Comparison of ENCODE assay signal across 20 cellular contexts in the genomic region with DNA sequence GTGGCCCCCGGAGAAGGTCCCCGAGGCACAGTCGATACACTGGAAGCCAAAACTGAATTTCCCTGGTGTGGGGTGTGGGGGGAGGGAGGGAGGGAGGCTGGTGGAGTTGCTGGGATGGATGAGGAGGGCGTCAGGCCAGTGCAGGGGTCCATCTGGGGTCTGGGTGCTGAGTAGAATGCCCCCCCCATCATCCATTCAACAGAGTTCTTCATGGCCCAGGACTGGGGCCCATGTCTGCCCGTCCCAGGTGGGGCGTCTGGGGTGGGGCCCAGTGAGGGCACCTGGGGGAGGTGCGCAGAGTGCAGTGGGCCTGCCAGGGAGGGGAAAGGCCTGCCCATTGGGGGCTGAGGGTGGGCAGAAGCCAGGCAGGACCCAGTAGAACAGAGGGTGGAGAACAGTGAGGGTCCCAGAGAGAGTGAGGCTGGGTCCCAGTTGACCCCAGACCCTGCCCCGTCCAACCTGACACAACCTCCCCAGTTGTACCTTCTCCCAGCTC. TPM values are rescaled to one million over a fixed set of nuclear protein-coding genes. Genes with fewer than 3 reads are reported as not detected.
DNase-seq lines count a peak whose midpoint lies in the region; ATAC-seq lines count a peak whose summit lies in the region.
"Had no signal": no experiment of that assay in that cellular context is flagged by ENCODE, and none has a peak within 500 bp of the region (broad histone marks: within the 10 kb centered on the region; RNA-seq: fewer than 3 reads in every experiment).

No MANE protein-coding gene starts in this region.

- H3K4me1 Mint-ChIP-seq in activated T-helper 2 cell treated with anti-CD3 and anti-CD28 coated beads, Interferon-gamma antibody, Interleukin-2, Interleukin-4, amounts not matched to agents 10 μg/mL and 5 μg/mL and 100 μg/mL, durations not matched to agents 14 hours and 24 hours and 36 hours (ENCODE audit: low read depth): peaks cover 16% of the 10 kb centered on the region
- peaks cover 15 to 24% of the 10 kb centered on the region in 2 donors for H3K4me1 Mint-ChIP-seq in natural killer cell treated with Interleukin-12 subunit alpha and Interleukin-12 subunit beta and Interleukin-15 and Interleukin-18, amount 100 ng/mL, for 72 hours (ENCODE audit: low read depth in 2 of 2)

- peak overlapping the region; percentile 82 for H3K4me3 Mint-ChIP-seq in activated T-helper 2 cell treated with anti-CD3 and anti-CD28 coated beads, Interferon-gamma antibody, Interleukin-2, Interleukin-4, amounts not matched to agents 10 μg/mL and 5 μg/mL and 100 μg/mL, durations not matched to agents 14 hours and 24 hours and 36 hours (ENCODE audit: low read depth)
- peak overlapping the region; percentile 39 for H3K4me3 Mint-ChIP-seq in natural killer cell treated with Interleukin-12 subunit alpha and Interleukin-12 subunit beta and Interleukin-15 and Interleukin-18, amount 100 ng/mL, for 72 hours
- H3K4me3 Mint-ChIP-seq: nephron, T-cell had no signal

- H3K27ac Mint-ChIP-seq in activated T-helper 2 cell treated with anti-CD3 and anti-CD28 coated beads, Interferon-gamma antibody, Interleukin-2, Interleukin-4, amounts not matched to agents 10 μg/mL and 5 μg/mL and 100 μg/mL, durations not matched to agents 14 hours and 24 hours and 36 hours: peak overlapping the region; percentile 58
- peak overlapping the region; percentile 50 to 76 for H3K27ac Mint-ChIP-seq in natural killer cell treated with Interleukin-12 subunit alpha and Interleukin-12 subunit beta and Interleukin-15 and Interleukin-18, amount 100 ng/mL, for 72 hours
- H3K27ac Mint-ChIP-seq: nephron had no signal

- H3K36me3 Mint-ChIP-seq in activated T-helper 2 cell treated with anti-CD3 and anti-CD28 coated beads, Interferon-gamma antibody, Interleukin-2, Interleukin-4, amounts not matched to agents 10 μg/mL and 5 μg/mL and 100 μg/mL, durations not matched to agents 14 hours and 24 hours and 36 hours (ENCODE audit: low read depth): peaks cover 13% of the 10 kb centered on the region
- no peaks in the 10 kb centered on the region for H3K36me3 Mint-ChIP-seq in natural killer cell treated with Interleukin-12 subunit alpha and Interleukin-12 subunit beta and Interleukin-15 and Interleukin-18, amount 100 ng/mL, for 72 hours
- H3K36me3 Mint-ChIP-seq: CD8-positive, alpha-beta memory T cell; T-cell had no signal

- ATAC-seq in natural killer cell treated with Interleukin-12 subunit alpha and Interleukin-12 subunit beta and Interleukin-15 and Interleukin-18, amount 100 ng/mL, for 72 hours: no peak
- no peak for ATAC-seq in HG03108 (IDR thresholded peaks at IDR 0.05; ENCODE audit: unreplicated experiment)
- ATAC-seq in GM19035 (IDR thresholded peaks at IDR 0.05; ENCODE audit: unreplicated experiment): no peak
- ATAC-seq: gastrocnemius medialis, T-cell had no signal

- DNase-seq in activated effector memory CD4-positive, alpha-beta T cell treated with anti-CD3 and anti-CD28 coated beads, Interleukin-2, amount 50 U/mL, for 16 hours: peak; percentile 51
- DNase-seq in activated effector memory CD4-positive, alpha-beta T cell treated with Interleukin-2 at 50 U/mL for 16 hours: no peak
- DNase-seq in D341Med (ENCODE audit: low spot score) (peak; percentile 26), head of caudate nucleus (no peak)
- no peak for DNase-seq in activated T-helper 2 cell treated with anti-CD3 and anti-CD28 coated beads, Interferon-gamma antibody, Interleukin-2, Interleukin-4, amounts not matched to agents 10 μg/mL and 5 μg/mL and 100 μg/mL, durations not matched to agents 14 hours and 24 hours and 36 hours (ENCODE audit: low spot score)
- DNase-seq in natural killer cell treated with Interleukin-12 subunit alpha and Interleukin-12 subunit beta and Interleukin-15 and Interleukin-18, amount 100 ng/mL, for 72 hours (ENCODE audit: low spot score): no peak
- DNase-seq: activated naive CD4-positive, alpha-beta T cell; effector CD8-positive, alpha-beta T cell; gastrocnemius medialis; NCI-H1694; OCI-M1; SHP77 treated with DMSO at 0.1 percent for 48 hours; stimulated activated naive CD4-positive, alpha-beta T cell had no signal

- no peaks in the 10 kb centered on the region for H3K9me3 Mint-ChIP-seq in activated T-helper 2 cell treated with anti-CD3 and anti-CD28 coated beads, Interferon-gamma antibody, Interleukin-2, Interleukin-4, amounts not matched to agents 10 μg/mL and 5 μg/mL and 100 μg/mL, durations not matched to agents 14 hours and 24 hours and 36 hours
- H3K9me3 Mint-ChIP-seq in natural killer cell treated with Interleukin-12 subunit alpha and Interleukin-12 subunit beta and Interleukin-15 and Interleukin-18, amount 100 ng/mL, for 72 hours: no peaks in the 10 kb centered on the region
- H3K9me3 Mint-ChIP-seq: CD8-positive, alpha-beta memory T cell; nephron; T-cell had no signal

- H3K27me3 Mint-ChIP-seq in activated T-helper 2 cell treated with anti-CD3 and anti-CD28 coated beads, Interferon-gamma antibody, Interleukin-2, Interleukin-4, amounts not matched to agents 10 μg/mL and 5 μg/mL and 100 μg/mL, durations not matched to agents 14 hours and 24 hours and 36 hours (ENCODE audit: low read depth): no peaks in the 10 kb centered on the region
- no peaks in the 10 kb centered on the region for H3K27me3 Mint-ChIP-seq in natural killer cell treated with Interleukin-12 subunit alpha and Interleukin-12 subunit beta and Interleukin-15 and Interleukin-18, amount 100 ng/mL, for 72 hours
- H3K27me3 Mint-ChIP-seq: CD8-positive, alpha-beta memory T cell; T-cell had no signal

- intact Hi-C loops in activated T-helper 2 cell treated with anti-CD3 and anti-CD28 coated beads, Interferon-gamma antibody, Interleukin-2, Interleukin-4, amounts not matched to agents 10 μg/mL and 5 μg/mL and 100 μg/mL, durations not matched to agents 14 hours and 24 hours and 36 hours (cut with micrococcal nuclease): loop anchor here (10.0 kb wide), 1 partner anchor 190 kb away; a partner anchor contains a TSS
- intact Hi-C loops in head of caudate nucleus (cut with DNase I): no loop called here

RNA-seq across cellular contexts. Expression of a gene that starts 1.9 kb away (rescaled TPM):
- 219 and 231 TPM in 2 replicates for total RNA-seq in activated T-helper 2 cell treated with anti-CD3 and anti-CD28 coated beads, Interferon-gamma antibody, Interleukin-2, Interleukin-4, amounts not matched to agents 10 μg/mL and 5 μg/mL and 100 μg/mL, durations not matched to agents 14 hours and 24 hours and 36 hours
- total RNA-seq in natural killer cell treated with Interleukin-12 subunit alpha and Interleukin-12 subunit beta and Interleukin-15 and Interleukin-18, amount 100 ng/mL, for 72 hours: 100 to 1,000 TPM; 295 to 591 TPM
- total RNA-seq: gastrocnemius medialis, H4 had no signal

RNA-seq across cellular contexts. Expression of a gene that starts 9.5 kb away (rescaled TPM):
- total RNA-seq in activated T-helper 2 cell treated with anti-CD3 and anti-CD28 coated beads, Interferon-gamma antibody, Interleukin-2, Interleukin-4, amounts not matched to agents 10 μg/mL and 5 μg/mL and 100 μg/mL, durations not matched to agents 14 hours and 24 hours and 36 hours: 441 and 458 TPM in 2 replicates
- total RNA-seq in natural killer cell treated with Interleukin-12 subunit alpha and Interleukin-12 subunit beta and Interleukin-15 and Interleukin-18, amount 100 ng/mL, for 72 hours: 100 to 1,000 TPM in 1 of 2 donors, 10 to 100 TPM in 1; 56.8 to 305 TPM
- total RNA-seq: H4 had no signal

RNA-seq across cellular contexts. Expression of a gene that starts 27.3 kb away (rescaled TPM):
- 161 and 164 TPM in 2 replicates for total RNA-seq in activated T-helper 2 cell treated with anti-CD3 and anti-CD28 coated beads, Interferon-gamma antibody, Interleukin-2, Interleukin-4, amounts not matched to agents 10 μg/mL and 5 μg/mL and 100 μg/mL, durations not matched to agents 14 hours and 24 hours and 36 hours
- 100 to 1,000 TPM; 243 to 251 TPM for total RNA-seq in natural killer cell treated with Interleukin-12 subunit alpha and Interleukin-12 subunit beta and Interleukin-15 and Interleukin-18, amount 100 ng/mL, for 72 hours

RNA-seq across cellular contexts. Expression of a gene that starts 27.6 kb away (rescaled TPM):
- total RNA-seq in activated T-helper 2 cell treated with anti-CD3 and anti-CD28 coated beads, Interferon-gamma antibody, Interleukin-2, Interleukin-4, amounts not matched to agents 10 μg/mL and 5 μg/mL and 100 μg/mL, durations not matched to agents 14 hours and 24 hours and 36 hours: 34.6 and 35.8 TPM in 2 replicates
- 10 to 100 TPM; 23.8 to 28.1 TPM for total RNA-seq in natural killer cell treated with Interleukin-12 subunit alpha and Interleukin-12 subunit beta and Interleukin-15 and Interleukin-18, amount 100 ng/mL, for 72 hours

RNA-seq across cellular contexts. Expression of a gene that starts 30.8 kb away (rescaled TPM):
- not detected in 2 replicates for total RNA-seq in activated T-helper 2 cell treated with anti-CD3 and anti-CD28 coated beads, Interferon-gamma antibody, Interleukin-2, Interleukin-4, amounts not matched to agents 10 μg/mL and 5 μg/mL and 100 μg/mL, durations not matched to agents 14 hours and 24 hours and 36 hours
- under 1 TPM in 1 of 2 donors, not detected in 1; 0.31 TPM for total RNA-seq in natural killer cell treated with Interleukin-12 subunit alpha and Interleukin-12 subunit beta and Interleukin-15 and Interleukin-18, amount 100 ng/mL, for 72 hours
- total RNA-seq: CD8-positive, alpha-beta memory T cell; H4; tibial nerve had no signal

Comparison
In these comparisons a context has a peak if more than half of its experiments do, and no peak if none do; other contexts are left out.
1. DNase-seq: peak in activated effector memory CD4-positive, alpha-beta T cell treated with anti-CD3 and anti-CD28 coated beads, Interleukin-2, amount 50 U/mL, for 16 hours (single experiment) and D341Med (single experiment); none in activated effector memory CD4-positive, alpha-beta T cell treated with Interleukin-2 at 50 U/mL for 16 hours (single experiment), activated T-helper 2 cell treated with anti-CD3 and anti-CD28 coated beads, Interferon-gamma antibody, Interleukin-2, Interleukin-4, amounts not matched to agents 10 μg/mL and 5 μg/mL and 100 μg/mL, durations not matched to agents 14 hours and 24 hours and 36 hours (single experiment), natural killer cell treated with Interleukin-12 subunit alpha and Interleukin-12 subunit beta and Interleukin-15 and Interleukin-18, amount 100 ng/mL, for 72 hours (single experiment) and head of caudate nucleus (0 of 42).